In genomic region chr1:50983403-50983802, GRCh38 we compare ENCODE assay signal across 20 cellular contexts. TPM values are rescaled to one million over a fixed set of nuclear protein-coding genes. Genes with fewer than 3 reads are reported as not detected.
DNase-seq lines count a peak whose midpoint lies in the region; ATAC-seq, FAIRE-seq and TF ChIP-seq lines count a peak whose summit lies in the region.
"Had no signal": no experiment of that assay in that cellular context is flagged by ENCODE, and none has a peak within 500 bp of the region (broad histone marks: within the 10 kb centered on the region; RNA-seq: fewer than 3 reads in every experiment).

No MANE protein-coding gene starts in this region.

- H2AFZ ChIP-seq in HCT116 (ENCODE audit: low read depth, low read length, poor library complexity, severe bottlenecking), result peak overlapping the region; percentile 1

- no peaks in the 10 kb centered on the region for H3K79me2 ChIP-seq in HCT116 (ENCODE audit: insufficient read depth, low read length)

- H3K9me3 Mint-ChIP-seq in naive thymus-derived CD8-positive, alpha-beta T cell, result no peaks in the 10 kb centered on the region
- H3K9me3 Mint-ChIP-seq: activated naive CD4-positive, alpha-beta T cell treated with anti-CD3 and anti-CD28 coated beads, Interleukin-2, amount 50 U/mL, for 72 hours; natural killer cell had no signal

- DNase-seq in A549 (ENCODE audit: low read depth in 1 of 2, low spot score in 1 of 2), result no peak
- no peak for DNase-seq in HCT116 (ENCODE audit: low read depth, low spot score)
- peak; percentile 80 to 87 for DNase-seq in NCI-H524 (lab: John Stamatoyannopoulos, UW)
- DNase-seq in ascending aorta (ENCODE audit: low spot score in 2 of 2), result no peak
- no peak for DNase-seq in NCI-H2171 (lab: John Stamatoyannopoulos, UW)
- DNase-seq in CD1c-positive myeloid dendritic cell (ENCODE audit: extremely low spot score), result no peak
- DNase-seq in naive thymus-derived CD8-positive, alpha-beta T cell, result no peak
- no peak for DNase-seq in germinal center (ENCODE audit: low spot score)
- DNase-seq: activated CD8-positive, alpha-beta memory T cell treated with anti-CD3 and anti-CD28 coated beads for 24 hours; Caco-2; kidney glomerular epithelial cell; natural killer cell; NCI-H345; pancreas; stimulated activated CD4-positive, alpha-beta T cell treated with anti-CD3 and anti-CD28 coated beads, Interleukin-2, amount 100 ng/mL, for 48 hours; stomach had no signal

- H3K4me1 ChIP-seq in A549 (peaks cover 37% of the 10 kb centered on the region; the same call in 2 of the 3 replicates), HCT116 (ENCODE audit: control insufficient read depth in 1 of 2, insufficient read depth in 2 of 2, low read length in 2 of 2) (peaks cover 6 to 9% of the 10 kb centered on the region in 2 experiments; a peak in 3 of 4 replicates), ascending aorta (no peaks in the 10 kb centered on the region)
- H3K4me1 ChIP-seq: Caco-2 had no signal

- CTCF ChIA-PET in A549 (lab: Yijun Ruan, JAX) (interaction anchor here (1.2 kb wide), 1 partner anchor 15 kb away, joined by 3 read pairs; no protein-coding TSS in a partner anchor), HCT116 (lab: Charles Lee) (interaction anchor here (1.0 kb wide), 1 partner anchor 54 kb away, joined by 4 read pairs; no protein-coding TSS in a partner anchor)

- no peak for TF ChIP-seq RAD21 in A549 (conservative IDR thresholded peaks at IDR 0.05 in 1 of 2, IDR thresholded peaks at IDR 0.05 in 1 of 2)
- no peak for TF ChIP-seq RAD21 in HCT116 (IDR thresholded peaks at IDR 0.05; ENCODE audit: low read depth)

- peak overlapping the region in 1 of 2 experiments; percentile 22; a peak in 2 of 6 replicates for H3K27ac ChIP-seq in A549
- H3K27ac ChIP-seq in HCT116 (ENCODE audit: low read depth, low read length), result no peak overlapping the region
- peak overlapping the region; percentile 4 to 19 for H3K27ac ChIP-seq in ascending aorta
- H3K27ac ChIP-seq: stomach had no signal

- TF ChIP-seq EP300 in A549 (IDR thresholded peaks at IDR 0.05), result no peak

- RAD21 ChIA-PET in HCT116 (lab: Charles Lee; ENCODE audit: low non-redundant PET in 1 of 2, low total read pairs in 2 of 2, uncharacterized antibody in 2 of 2, unreplicated experiment in 2 of 2), result no interaction called here

- H3K9me2 ChIP-seq in HCT116 (ENCODE audit: insufficient read depth), result no peaks in the 10 kb centered on the region

- intact Hi-C loops in HCT116 (cut with micrococcal nuclease), result no loop called here
- intact Hi-C loops in ascending aorta (cut with DNase I), result loop anchor here (10.0 kb wide), 1 partner anchor 531 kb away; the partner anchor contains the start of gene EPS15

- H3K27me3 ChIP-seq in HCT116 (ENCODE audit: insufficient read depth, low read length) (no peaks in the 10 kb centered on the region), ascending aorta (no peaks in the 10 kb centered on the region)
- H3K27me3 ChIP-seq: pancreas had no signal

- 0% methylated on average over 1 of the region's 1 CpG for WGBS in A549 (ENCODE audit: missing lambda C conversion rate)

- H3K4me2 ChIP-seq in A549, result peak overlapping the region; percentile 84
- H3K4me2 ChIP-seq in HCT116 (ENCODE audit: low read length), result no peak overlapping the region

- H4K20me1 ChIP-seq in HCT116 (ENCODE audit: insufficient read depth), result no peaks in the 10 kb centered on the region

- no peak overlapping the region for H3K27ac Mint-ChIP-seq in naive thymus-derived CD8-positive, alpha-beta T cell
- H3K27ac Mint-ChIP-seq: activated naive CD4-positive, alpha-beta T cell treated with anti-CD3 and anti-CD28 coated beads, Interleukin-2, amount 50 U/mL, for 72 hours; natural killer cell had no signal

- no peak overlapping the region for H3K4me3 Mint-ChIP-seq in naive thymus-derived CD8-positive, alpha-beta T cell
- H3K4me3 Mint-ChIP-seq: natural killer cell had no signal

- peaks cover 0 to 19% (median 10%) of the 10 kb centered on the region in 5 donors for H3K27me3 Mint-ChIP-seq in naive thymus-derived CD8-positive, alpha-beta T cell

- H3K36me3 Mint-ChIP-seq in naive thymus-derived CD8-positive, alpha-beta T cell, result no peaks in the 10 kb centered on the region
- H3K36me3 Mint-ChIP-seq: activated naive CD4-positive, alpha-beta T cell treated with anti-CD3 and anti-CD28 coated beads, Interleukin-2, amount 50 U/mL, for 72 hours; natural killer cell had no signal

- TF ChIP-seq POLR2A in A549 (IDR thresholded peaks at IDR 0.05; ENCODE audit: low read length) (no peak), HCT116 (IDR thresholded peaks at IDR 0.05; ENCODE audit: borderline replicate concordance, extremely low read depth, insufficient read depth, insufficient read length) (no peak)

- TF ChIP-seq CTCF in A549 (IDR thresholded peaks at IDR 0.05), result no peak
- no peak for TF ChIP-seq CTCF in HCT116 (IDR thresholded peaks at IDR 0.05 in 2 of 3, conservative IDR thresholded peaks at IDR 0.05 in 1 of 3; ENCODE audit: borderline replicate concordance in 1 of 3, insufficient read depth in 1 of 3, low read depth in 2 of 3, low read length in 2 of 3)
- TF ChIP-seq CTCF in ascending aorta (IDR thresholded peaks at IDR 0.05), result no peak

- H3K4me1 Mint-ChIP-seq in naive thymus-derived CD8-positive, alpha-beta T cell, result peaks cover 5 to 10% (median 8%) of the 10 kb centered on the region in 4 donors

- H3K36me3 ChIP-seq in HCT116 (ENCODE audit: control insufficient read depth in 1 of 2, insufficient read depth in 2 of 2, low read length in 2 of 2) (no peaks in the 10 kb centered on the region), ascending aorta (no peaks in the 10 kb centered on the region)
- H3K36me3 ChIP-seq: pancreas, stomach had no signal

- H3K4me3 ChIP-seq in A549, result no peak overlapping the region
- H3K4me3 ChIP-seq in HCT116 (replicated peaks in 1 of 2; ENCODE audit: low read depth in 1 of 2, low read length in 2 of 2), result no peak overlapping the region
- peak overlapping the region in 1 of 2 donors; percentile 3 for H3K4me3 ChIP-seq in ascending aorta
- H3K4me3 ChIP-seq: pancreas, stomach had no signal

- no peaks in the 10 kb centered on the region for H3K9me3 ChIP-seq in A549
- no peaks in the 10 kb centered on the region for H3K9me3 ChIP-seq in HCT116 (ENCODE audit: control insufficient read depth in 1 of 2, insufficient read depth in 1 of 2, low read depth in 1 of 2, low read length in 2 of 2)
- no peaks in the 10 kb centered on the region for H3K9me3 ChIP-seq in ascending aorta
- H3K9me3 ChIP-seq: Caco-2, pancreas, stomach had no signal

- BruUV-seq in HCT116 (replicated peaks; lab: Mats Ljungman, UMichigan), result no TSS peak

- POLR2A ChIA-PET in A549 (lab: Yijun Ruan, JAX), result no interaction called here
- POLR2A ChIA-PET in HCT116 (lab: Charles Lee), result no interaction called here
- POLR2A ChIA-PET in naive thymus-derived CD8-positive, alpha-beta T cell (lab: Charles Lee), result no interaction called here

- ATAC-seq in A549 (no peak), HCT116 (no peak)
- ATAC-seq in naive thymus-derived CD8-positive, alpha-beta T cell, result no peak
- ATAC-seq: activated CD4-positive, CD25-positive, alpha-beta regulatory T cell treated with anti-CD3 and anti-CD28 coated beads, Interleukin-2, amount 50 U/mL, for 24 hours; activated naive CD4-positive, alpha-beta T cell treated with anti-CD3 and anti-CD28 coated beads, Interleukin-2, amount 50 U/mL, for 72 hours; natural killer cell; pancreas had no signal

- H3K9ac ChIP-seq in HCT116 (ENCODE audit: low read length), result no peak overlapping the region

- FAIRE-seq in A549 (lab: Jason Lieb, UNC), result no peak
- FAIRE-seq: endometrium, pancreas, urothelium cell line had no signal

TF ChIP-seq in A549, 52 proteins besides CTCF, POLR2A, EP300 and RAD21 (continues in another document):
- no peak for TF ChIP-seq CBX8 (IDR thresholded peaks at IDR 0.05)
- no peak for TF ChIP-seq TP53 (CRISPR knock-in tag; IDR thresholded peaks at IDR 0.05)

RNA-seq across cellular contexts. Expression of gene CDKN2C, which starts 13.4 kb away (rescaled TPM):
- polyA plus RNA-seq in A549 (2011; rRNA removed), result 9.9 and 13.0 TPM in 2 replicates
- 12.1 and 13.5 TPM in 2 replicates for polyA plus RNA-seq in A549 (2012; cell fraction: cytosol; rRNA removed)
- polyA plus RNA-seq in A549 (2012; cell fraction: nucleus; rRNA removed), result 8.8 and 10.3 TPM in 2 replicates
- polyA plus RNA-seq in A549 (2017; fragmentation: RNase III; extraction: RNeasy Plus Mini Kit Qiagen cat#74134 plus additional on column Dnase treatment), result 14.7 to 17.7 TPM (median 16.8 TPM) in 3 replicates
- 7.4 and 8.0 TPM in 2 replicates for polyA minus RNA-seq in A549 (2011; rRNA and poly(A)+ RNA removed)
- total RNA-seq in HCT116 (2021; ENCODE audit: unreplicated experiment), result 9.4 TPM
- polyA plus RNA-seq in HCT116 (2012), result 5.2 and 8.0 TPM in 2 replicates
- total RNA-seq in ascending aorta, result 2.4 TPM
- total RNA-seq in naive thymus-derived CD8-positive, alpha-beta T cell, result 1 to 10 TPM; 4.0 to 4.7 TPM
- 1 to 10 TPM; 3.9 to 6.6 (median 6.0) TPM for polyA plus RNA-seq in naive thymus-derived CD8-positive, alpha-beta T cell

RNA-seq across cellular contexts. Expression of gene FAF1, which starts 23.3 kb away (rescaled TPM):
- 46.2 and 57.5 TPM in 2 replicates for polyA plus RNA-seq in A549 (2011; rRNA removed)
- polyA plus RNA-seq in A549 (2012; cell fraction: cytosol; rRNA removed), result 4.5 and 5.3 TPM in 2 replicates
- polyA plus RNA-seq in A549 (2012; cell fraction: nucleus; rRNA removed), result 1.5 and 5.1 TPM in 2 replicates
- 29.9 to 31.7 TPM (median 31.2 TPM) in 3 replicates for polyA plus RNA-seq in A549 (2017; fragmentation: RNase III; extraction: RNeasy Plus Mini Kit Qiagen cat#74134 plus additional on column Dnase treatment)
- 32.2 and 41.3 TPM in 2 replicates for polyA minus RNA-seq in A549 (2011; rRNA and poly(A)+ RNA removed)
- 73.2 TPM for total RNA-seq in HCT116 (2021; ENCODE audit: unreplicated experiment)
- 54.9 and 67.3 TPM in 2 replicates for polyA plus RNA-seq in HCT116 (2012)
- total RNA-seq in ascending aorta, result 16.4 TPM
- 10 to 100 TPM; 46.2 to 48.2 TPM for total RNA-seq in naive thymus-derived CD8-positive, alpha-beta T cell
- 10 to 100 TPM; 46.8 to 64.5 (median 59.5) TPM for polyA plus RNA-seq in naive thymus-derived CD8-positive, alpha-beta T cell

Comparison
In these comparisons a context has a peak if more than half of its experiments do, and no peak if none do; other contexts are left out.
1. DNase-seq: peak in NCI-H524 (2 of 2); none in A549 (0 of 2), HCT116 (single experiment), ascending aorta (0 of 2), NCI-H2171 (single experiment), CD1c-positive myeloid dendritic cell (single experiment), naive thymus-derived CD8-positive, alpha-beta T cell (0 of 10) and germinal center (single experiment).